Comparison of ENCODE assay signal across 26 cellular contexts in the genomic region with DNA sequence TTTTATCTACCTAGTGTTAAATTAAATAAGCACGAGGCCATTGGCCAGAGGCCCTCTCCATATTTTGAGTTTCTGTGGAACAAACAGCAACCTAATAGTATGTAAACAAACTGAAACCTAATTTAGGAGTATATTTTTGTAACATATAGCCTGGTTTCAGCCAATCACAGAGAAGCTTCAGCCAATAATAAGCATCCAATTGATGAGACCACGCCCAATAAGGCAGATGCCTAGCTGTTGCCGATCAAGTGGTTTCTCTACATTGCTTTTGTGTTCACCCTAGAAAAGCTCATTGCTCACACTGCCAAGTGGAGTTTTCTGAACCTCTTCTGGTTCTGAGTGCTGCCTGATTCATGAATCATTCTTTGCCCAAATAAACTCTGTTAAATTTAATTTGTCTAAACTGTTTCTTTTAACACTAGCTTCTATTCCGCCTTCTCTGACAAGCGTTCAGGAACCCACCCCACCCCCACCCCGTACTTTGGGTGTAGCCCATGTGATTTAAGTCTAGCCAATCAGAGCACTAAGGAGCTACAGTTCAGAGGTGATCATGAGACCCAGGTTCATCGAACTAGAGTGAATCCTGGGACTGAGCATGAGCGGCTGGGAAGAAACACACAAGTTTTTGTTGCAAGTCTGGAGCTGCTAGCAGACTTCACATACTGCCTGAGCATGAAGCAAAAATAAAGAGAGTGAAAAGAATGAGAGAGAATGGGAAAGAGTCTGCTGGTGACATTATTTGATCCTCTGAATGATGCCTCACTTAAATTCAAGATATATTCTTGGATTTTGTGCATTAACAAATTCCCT.
"Had no signal": no experiment of that assay in that cellular context is flagged by ENCODE, and none has a peak within 500 bp of the region (broad histone marks: within the 10 kb centered on the region; RNA-seq: fewer than 3 reads in every experiment).

No MANE protein-coding gene starts in this region.

- H3K27ac ChIP-seq: left lung, lower lobe of right lung, right atrium auricular region, right lobe of liver, stomach, testis, thyroid gland, transverse colon, upper lobe of left lung, vagina had no signal

- H3K4me1 ChIP-seq: right atrium auricular region, testis, thyroid gland, transverse colon, vagina had no signal

- H3K4me2 ChIP-seq: smooth muscle cell had no signal

- H3K9me3 ChIP-seq: lower lobe of right lung, right lobe of liver, testis, thyroid gland, upper lobe of left lung, vagina had no signal

- FAIRE-seq: islet of Langerhans, kidney had no signal

- ATAC-seq: left colon; left lung; lower lobe of right lung; naive thymus-derived CD8-positive, alpha-beta T cell; right lobe of liver; stimulated activated naive B cell treated with anti-CD40 and anti-IgM and Interleukin-4, amounts not matched to agents 10 μg/mL and 1 μg/mL and 100 μg/mL, for 72 hours; stimulated activated naive CD8-positive, alpha-beta T cell treated with anti-CD3 and anti-CD28 coated beads, Interleukin-15, Interleukin-2, amounts not matched to agents 100 U/mL and 50 U/mL, for 24 hours had no signal

- H3K27me3 ChIP-seq: left lung, right atrium auricular region, right lobe of liver, stomach, testis, thyroid gland, transverse colon, upper lobe of left lung, vagina had no signal

- H3K36me3 ChIP-seq: left lung, lower lobe of right lung, right atrium auricular region, right lobe of liver, stomach, thyroid gland, transverse colon, upper lobe of left lung, vagina had no signal

- H3K4me3 ChIP-seq: left lung, lower lobe of right lung, right atrium auricular region, right lobe of liver, smooth muscle cell, stomach, testis, thyroid gland, transverse colon, upper lobe of left lung, vagina had no signal

- DNase-seq: hypothalamus; immature natural killer cell; kidney; left colon; left lung; lower lobe of right lung; mammary epithelial cell; mesenchymal stem cell; naive thymus-derived CD8-positive, alpha-beta T cell; nucleus accumbens; right lobe of liver; stimulated activated CD4-positive, alpha-beta T cell treated with anti-CD3 and anti-CD28 coated beads, Interleukin-1b, Interleukin-23, amount 100 ng/mL, for 48 hours; stimulated activated CD4-positive, alpha-beta T cell treated with anti-CD3 and anti-CD28 coated beads, Interleukin-2, amount 100 ng/mL, for 48 hours; stimulated activated CD4-positive, alpha-beta T cell treated with anti-CD3 and anti-CD28 coated beads, Interleukin-4, amount 100 ng/mL, for 4 hours; stimulated activated CD8-positive, alpha-beta memory T cell treated with anti-CD3 and anti-CD28 coated beads, Interleukin-4, amount 100 ng/mL, for 48 hours; stimulated activated naive B cell treated with anti-CD40 and anti-IgM and Interleukin-4, amounts not matched to agents 10 μg/mL and 1 μg/mL and 100 μg/mL, for 72 hours; stimulated activated naive CD8-positive, alpha-beta T cell treated with anti-CD3 and anti-CD28 coated beads, Interleukin-15, Interleukin-2, amounts not matched to agents 100 U/mL and 50 U/mL, for 24 hours; stomach; testis; thyroid gland; transverse colon; upper lobe of left lung had no signal
